21 cellular contexts compared by ENCODE assay signal in genomic region chr10:3238115-3238871, GRCh38.
DNase-seq lines count a peak whose midpoint lies in the region; ATAC-seq, FAIRE-seq and TF ChIP-seq lines count a peak whose summit lies in the region.
"Had no signal": no experiment of that assay in that cellular context is flagged by ENCODE, and none has a peak within 500 bp of the region (broad histone marks: within the 10 kb centered on the region; RNA-seq: fewer than 3 reads in every experiment).

No MANE protein-coding gene starts in this region.

- H3K4me2 ChIP-seq in astrocyte (ENCODE audit: low read length), result no peak overlapping the region
- H3K4me2 ChIP-seq: BLaER1 treated with 17β-estradiol and CSF1 and Interleukin-3, amounts not matched to agents 10 nM and 100 nM had no signal

- H3K9me3 Mint-ChIP-seq in astrocyte (ENCODE audit: unreplicated experiment), result peaks cover 6% of the 10 kb centered on the region
- H3K9me3 Mint-ChIP-seq: CD4-positive, alpha-beta T cell had no signal

- H3K79me2 ChIP-seq in astrocyte (ENCODE audit: insufficient read depth, low read length), result no peaks in the 10 kb centered on the region

- no peak overlapping the region for H3K4me3 Mint-ChIP-seq in astrocyte (ENCODE audit: unreplicated experiment)
- H3K4me3 Mint-ChIP-seq: CD4-positive, alpha-beta T cell had no signal

- TF ChIP-seq POLR2A in vagina (IDR thresholded peaks at IDR 0.05), result no peak

- H3K4me1 ChIP-seq in left ventricle myocardium inferior, result peaks cover 8% of the 10 kb centered on the region
- peaks cover 15% of the 10 kb centered on the region for H3K4me1 ChIP-seq in astrocyte (ENCODE audit: insufficient read depth, low read length)
- H3K4me1 ChIP-seq in thoracic aorta (ENCODE audit: control insufficient read depth in 1 of 2, low read depth in 2 of 2), result peaks cover 0 to 18% of the 10 kb centered on the region in 2 donors
- H3K4me1 ChIP-seq in vagina, result no peaks in the 10 kb centered on the region

- no peak overlapping the region for H3K4me3 ChIP-seq in left ventricle myocardium inferior
- H3K4me3 ChIP-seq in astrocyte (ENCODE audit: insufficient read depth, low read depth, low read length), result no peak overlapping the region
- H3K4me3 ChIP-seq in thoracic aorta, result peak overlapping the region; percentile 45
- no peak overlapping the region for H3K4me3 ChIP-seq in vagina
- H3K4me3 ChIP-seq: BLaER1 treated with 17β-estradiol and CSF1 and Interleukin-3, amounts not matched to agents 10 nM and 100 nM; MG63 had no signal

- ATAC-seq in Right ventricle myocardium superior (ENCODE audit: poor library complexity) (peak; percentile 8), thoracic aorta (ENCODE audit: insufficient number of reproducible peaks, low FRiP score, low read depth) (no peak)

- intact Hi-C loops in Right ventricle myocardium superior (cut with DNase I), result loop anchor here (10.0 kb wide), 1 partner anchor 1537 kb away; no protein-coding TSS in a partner anchor
- intact Hi-C loops in left ventricle myocardium inferior (cut with micrococcal nuclease), result no loop called here
- intact Hi-C loops in vagina (cut with DNase I), result no loop called here

- H3K36me3 ChIP-seq in left ventricle myocardium inferior, result no peaks in the 10 kb centered on the region
- H3K36me3 ChIP-seq in astrocyte (ENCODE audit: insufficient read depth, low read length), result no peaks in the 10 kb centered on the region
- no peaks in the 10 kb centered on the region for H3K36me3 ChIP-seq in thoracic aorta
- H3K36me3 ChIP-seq in vagina, result no peaks in the 10 kb centered on the region
- H3K36me3 ChIP-seq: BLaER1 treated with 17β-estradiol and CSF1 and Interleukin-3, amounts not matched to agents 10 nM and 100 nM; MG63 had no signal

- DNase-seq in Right ventricle myocardium superior, result no peak
- no peak for DNase-seq in left ventricle myocardium inferior
- no peak for DNase-seq in astrocyte (ENCODE audit: low read depth)
- peak; percentile 51 for DNase-seq in islet precursor cell
- no peak for DNase-seq in thoracic aorta (ENCODE audit: low spot score)
- no peak for DNase-seq in activated CD4-positive, CD25-positive, alpha-beta regulatory T cell (lab: John Stamatoyannopoulos, UW)
- DNase-seq in vagina (ENCODE audit: extremely low spot score in 2 of 2), result no peak
- DNase-seq: CD4-positive, alpha-beta T cell; KBM-7; MG63; NCI-H1105 treated with DMSO at 0.1 percent for 48 hours; NCI-H1930; NCI-H2107; NCI-H446; NCI-H524 treated with DMSO at 0.1 percent for 48 hours; NCI-H82 had no signal

- FAIRE-seq in astrocyte (lab: Jason Lieb, UNC), result no peak
- FAIRE-seq: A204.1, D721Med, H54 had no signal

- TF ChIP-seq CTCF in left ventricle myocardium inferior (IDR thresholded peaks at IDR 0.05; ENCODE audit: borderline replicate concordance), result no peak
- TF ChIP-seq CTCF in astrocyte (IDR thresholded peaks at IDR 0.05; ENCODE audit: insufficient read depth, low read depth, low read length), result no peak
- no peak for TF ChIP-seq CTCF in thoracic aorta (IDR thresholded peaks at IDR 0.05)
- no peak for TF ChIP-seq CTCF in vagina (IDR thresholded peaks at IDR 0.05)

- peaks cover 3% of the 10 kb centered on the region for H3K36me3 Mint-ChIP-seq in astrocyte (ENCODE audit: low read depth, unreplicated experiment)

- H4K20me1 ChIP-seq in astrocyte (ENCODE audit: insufficient read depth, low read length), result no peaks in the 10 kb centered on the region

- H3K9me3 ChIP-seq in left ventricle myocardium inferior (replicated peaks) (no peaks in the 10 kb centered on the region), astrocyte (ENCODE audit: insufficient read depth, low read depth, low read length) (no peaks in the 10 kb centered on the region), thoracic aorta (no peaks in the 10 kb centered on the region), vagina (no peaks in the 10 kb centered on the region)
- H3K9me3 ChIP-seq: BLaER1 treated with 17β-estradiol and CSF1 and Interleukin-3, amounts not matched to agents 10 nM and 100 nM; MG63 had no signal

- no peak overlapping the region for H3K9ac ChIP-seq in astrocyte (ENCODE audit: low read length)
- H3K9ac ChIP-seq: BLaER1 treated with 17β-estradiol and CSF1 and Interleukin-3, amounts not matched to agents 10 nM and 100 nM had no signal

- H3K27ac Mint-ChIP-seq in astrocyte (ENCODE audit: unreplicated experiment), result peak overlapping the region; percentile 73
- H3K27ac Mint-ChIP-seq: CD4-positive, alpha-beta T cell had no signal

- H3K4me1 Mint-ChIP-seq in astrocyte (ENCODE audit: low read depth, unreplicated experiment), result peaks cover 11% of the 10 kb centered on the region

- no peak overlapping the region for H3K27ac ChIP-seq in left ventricle myocardium inferior (replicated peaks)
- H3K27ac ChIP-seq in astrocyte (ENCODE audit: low read depth, low read length), result no peak overlapping the region
- no peak overlapping the region for H3K27ac ChIP-seq in thoracic aorta
- no peak overlapping the region for H3K27ac ChIP-seq in vagina
- H3K27ac ChIP-seq: BLaER1 treated with 17β-estradiol and CSF1 and Interleukin-3, amounts not matched to agents 10 nM and 100 nM; RWPE1 had no signal

- H3K27me3 ChIP-seq in left ventricle myocardium inferior (ENCODE audit: low read depth) (no peaks in the 10 kb centered on the region), astrocyte (ENCODE audit: insufficient read depth, low read length) (no peaks in the 10 kb centered on the region), thoracic aorta (replicated peaks; ENCODE audit: insufficient read depth) (no peaks in the 10 kb centered on the region), vagina (no peaks in the 10 kb centered on the region)
- H3K27me3 ChIP-seq: MG63 had no signal

- H3K27me3 Mint-ChIP-seq in astrocyte (ENCODE audit: low read depth, unreplicated experiment), result no peaks in the 10 kb centered on the region

- H2AFZ ChIP-seq in astrocyte (ENCODE audit: low read depth, low read length), result no peak overlapping the region
